1 cellular context compared by ENCODE assay signal in genomic region chr2:176418768-176419167, GRCh38.
TF ChIP-seq lines count a peak whose summit lies in the region.

No MANE protein-coding gene starts in this region.

TF ChIP-seq in SK-N-SH, 30 proteins besides CTCF, POLR2A, EP300 and RAD21 (continued from another document):
- no peak for TF ChIP-seq PBX3 (IDR thresholded peaks at IDR 0.05)
- TF ChIP-seq SIN3A (IDR thresholded peaks at IDR 0.05; ENCODE audit: borderline replicate concordance, low read depth, low read length): no peak
- TF ChIP-seq NFIC (IDR thresholded peaks at IDR 0.05; ENCODE audit: borderline replicate concordance): no peak
- TF ChIP-seq MEF2A (IDR thresholded peaks at IDR 0.05; ENCODE audit: borderline replicate concordance, low read depth): no peak
TF ChIP-seq in SK-N-SH: peak in this region for 0.
